In the genomic region with DNA sequence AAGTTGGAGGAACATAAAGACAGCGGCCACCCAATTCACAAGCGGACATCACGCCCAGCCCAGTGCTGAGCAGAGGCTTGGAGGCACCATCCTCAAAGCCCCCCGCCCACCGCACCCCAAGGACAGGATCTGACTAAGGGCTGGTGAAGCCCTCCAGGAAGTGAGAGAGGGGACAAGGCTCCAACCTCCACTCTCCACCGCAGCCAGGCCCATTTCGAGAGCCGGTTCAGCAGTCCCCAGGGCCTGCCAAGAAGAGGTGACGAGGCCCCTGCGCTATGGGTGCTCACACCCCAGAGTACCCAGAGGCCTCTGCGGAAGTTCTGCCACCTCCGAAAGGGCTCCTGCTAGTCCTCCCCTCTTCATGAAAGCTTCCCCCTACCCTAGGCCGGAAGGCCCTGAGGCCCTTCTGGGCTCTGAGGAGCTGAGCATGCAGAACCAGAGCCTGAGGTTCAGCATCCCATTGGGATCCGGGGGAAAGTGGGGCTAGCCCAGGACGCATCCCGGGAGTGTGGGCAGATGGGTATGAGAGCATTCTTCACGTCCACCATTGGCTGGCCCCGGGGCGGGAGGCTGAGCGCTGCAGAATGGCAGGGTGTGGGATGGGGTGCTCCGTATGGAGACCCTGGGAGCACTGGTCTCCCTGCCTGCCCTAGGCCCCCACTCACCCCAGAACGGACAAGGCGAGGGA, we compare ENCODE assay signal across 9 cellular contexts. TPM values are rescaled to one million over a fixed set of nuclear protein-coding genes. Genes with fewer than 3 reads are reported as not detected.
DNase-seq lines count a peak whose midpoint lies in the region; ATAC-seq and TF ChIP-seq lines count a peak whose summit lies in the region.
"Had no signal": no experiment of that assay in that cellular context is flagged by ENCODE, and none has a peak within 500 bp of the region (broad histone marks: within the 10 kb centered on the region; RNA-seq: fewer than 3 reads in every experiment).

No MANE protein-coding gene starts in this region.

- H3K9ac ChIP-seq in iPS-18a (ENCODE audit: low read length): no peak overlapping the region
- H3K9ac ChIP-seq in smooth muscle cell (ENCODE audit: low read depth): no peak overlapping the region

- peaks cover 23% of the 10 kb centered on the region for H3K4me1 Mint-ChIP-seq in activated T-cell treated with anti-CD3 and anti-CD28 coated beads, Interleukin-2, amount 50 U/mL, for 24 hours (ENCODE audit: low read depth)
- peaks cover 13% of the 10 kb centered on the region for H3K4me1 Mint-ChIP-seq in T-helper 17 cell

- H2AFZ ChIP-seq in smooth muscle cell (ENCODE audit: low read depth): no peak overlapping the region

- no peaks in the 10 kb centered on the region for H3F3A ChIP-seq in smooth muscle cell (ENCODE audit: low read depth)

- WGBS in smooth muscle cell (ENCODE audit: low lambda C conversion rate): 71% methylated on average over 19 of the region's 23 CpGs

- ATAC-seq in T-helper 17 cell: no peak

- H3K4me3 Mint-ChIP-seq in activated T-cell treated with anti-CD3 and anti-CD28 coated beads, Interleukin-2, amount 50 U/mL, for 24 hours: peak overlapping the region; percentile 55
- H3K4me3 Mint-ChIP-seq in T-helper 17 cell: peak overlapping the region; percentile 78

- H4K20me1 ChIP-seq in smooth muscle cell (ENCODE audit: low read depth): no peaks in the 10 kb centered on the region

- peaks cover 40% of the 10 kb centered on the region for H3K4me1 ChIP-seq in iPS-18a (ENCODE audit: control insufficient read depth, low read depth, low read length)
- H3K4me1 ChIP-seq in smooth muscle cell (ENCODE audit: low read depth): peaks cover 10% of the 10 kb centered on the region

- H3K4me2 ChIP-seq in smooth muscle cell: peak overlapping the region; percentile 99

- no peaks in the 10 kb centered on the region for H3K36me3 ChIP-seq in iPS-18a (ENCODE audit: control insufficient read depth, low read depth, low read length)
- no peaks in the 10 kb centered on the region for H3K36me3 ChIP-seq in smooth muscle cell (ENCODE audit: low read depth)

- peaks cover 85% of the 10 kb centered on the region for H3K27me3 Mint-ChIP-seq in activated T-cell treated with anti-CD3 and anti-CD28 coated beads, Interleukin-2, amount 50 U/mL, for 24 hours
- peaks cover 74% of the 10 kb centered on the region for H3K27me3 Mint-ChIP-seq in T-helper 17 cell

- H3K27ac ChIP-seq in iPS-18a (ENCODE audit: low read length) (no peak overlapping the region), smooth muscle cell (ENCODE audit: low read depth) (no peak overlapping the region)

- no peaks in the 10 kb centered on the region for H3K36me3 Mint-ChIP-seq in activated T-cell treated with anti-CD3 and anti-CD28 coated beads, Interleukin-2, amount 50 U/mL, for 24 hours (ENCODE audit: low read depth)
- H3K36me3 Mint-ChIP-seq in T-helper 17 cell (ENCODE audit: low read depth): peaks cover 8% of the 10 kb centered on the region

- no peaks in the 10 kb centered on the region for H3K79me2 ChIP-seq in smooth muscle cell (ENCODE audit: low read depth)

- no peak overlapping the region for H3K27ac Mint-ChIP-seq in activated T-cell treated with anti-CD3 and anti-CD28 coated beads, Interleukin-2, amount 50 U/mL, for 24 hours
- no peak overlapping the region for H3K27ac Mint-ChIP-seq in T-helper 17 cell

- H3K9me3 ChIP-seq in T-helper 17 cell (ENCODE audit: control insufficient read depth, low read length, poor library complexity, severe bottlenecking) (no peaks in the 10 kb centered on the region), iPS-18a (ENCODE audit: control insufficient read depth, low read depth, low read length) (no peaks in the 10 kb centered on the region), smooth muscle cell (replicated peaks; ENCODE audit: low read depth) (no peaks in the 10 kb centered on the region)

- H3K27me3 ChIP-seq in iPS-18a (ENCODE audit: control insufficient read depth, insufficient read depth, low read length): peaks cover 57% of the 10 kb centered on the region
- peaks cover 96% of the 10 kb centered on the region for H3K27me3 ChIP-seq in smooth muscle cell (ENCODE audit: low read depth)

- no peak for TF ChIP-seq CTCF in smooth muscle cell (IDR thresholded peaks at IDR 0.05; ENCODE audit: borderline replicate concordance, insufficient read depth, poor library complexity, severe bottlenecking)

- DNase-seq in activated T-cell treated with anti-CD3 and anti-CD28 coated beads, Interleukin-2, amount 50 U/mL, for 24 hours: no peak
- DNase-seq in activated T-cell treated with anti-CD3 and anti-CD28 coated beads for 4 hours: no peak
- DNase-seq in T-helper 17 cell: no peak
- DNase-seq in smooth muscle cell (lab: John Stamatoyannopoulos, UW; ENCODE audit: unreplicated experiment): no peak
- no peak for DNase-seq in AML-193 (lab: John Stamatoyannopoulos, UW)
- DNase-seq in COLO668 (lab: John Stamatoyannopoulos, UW; ENCODE audit: unreplicated experiment): no peak
- DNase-seq in OCI-M1 (lab: John Stamatoyannopoulos, UW): no peak
- DNase-seq: SIG-M5 had no signal

- H3K9me3 Mint-ChIP-seq in activated T-cell treated with anti-CD3 and anti-CD28 coated beads, Interleukin-2, amount 50 U/mL, for 24 hours: no peaks in the 10 kb centered on the region

- H3K4me3 ChIP-seq in iPS-18a (ENCODE audit: low read length): peak overlapping the region; percentile 67
- no peak overlapping the region for H3K4me3 ChIP-seq in smooth muscle cell

RNA-seq across cellular contexts. Expression of gene GRM4, which starts 2.5 kb away (rescaled TPM):
- total RNA-seq in T-helper 17 cell (not detected), smooth muscle cell (not detected in 2 replicates)
- 0.21 TPM in 1 of 2 replicates, not detected in the other for polyA plus RNA-seq in smooth muscle cell
